ENCODE assay signal across 32 cellular contexts in the genomic region with DNA sequence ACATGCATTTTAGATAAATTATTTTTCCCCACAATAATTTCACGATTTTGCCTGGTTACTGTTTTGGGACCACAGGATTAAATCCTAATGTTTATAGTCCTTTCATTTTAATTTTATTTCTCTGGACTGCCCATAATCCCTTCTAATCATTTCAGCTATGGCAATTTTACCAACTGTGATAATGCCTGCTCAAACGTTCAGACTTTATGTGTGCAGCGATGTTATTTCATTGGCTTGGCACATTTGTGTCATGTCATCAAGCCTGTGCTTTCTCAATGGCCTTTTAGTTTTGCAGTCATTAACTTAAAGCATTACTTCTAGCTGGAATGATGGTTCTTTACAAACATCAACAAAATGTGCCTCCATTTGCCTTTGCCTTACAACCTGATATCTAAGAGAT.
"Had no signal": no experiment of that assay in that cellular context is flagged by ENCODE, and none has a peak within 500 bp of the region (broad histone marks: within the 10 kb centered on the region; RNA-seq: fewer than 3 reads in every experiment).

No MANE protein-coding gene starts in this region.

- H3K27ac ChIP-seq: adrenal gland, ascending aorta, body of pancreas, brain microvascular endothelial cell, breast epithelium, cardiac muscle cell had no signal

- H3K36me3 ChIP-seq: adrenal gland, ascending aorta, brain microvascular endothelial cell, breast epithelium, cardiac muscle cell had no signal

- H3K4me3 ChIP-seq: adrenal gland, ascending aorta, body of pancreas, breast epithelium, cardiac muscle cell had no signal

- DNase-seq: activated effector memory CD4-positive, alpha-beta T cell treated with anti-CD3 and anti-CD28 coated beads, Interleukin-2, amount 50 U/mL, for 16 hours; activated effector memory CD4-positive, alpha-beta T cell treated with Interleukin-2 at 50 U/mL for 16 hours; activated gamma-delta T cell; activated gamma-delta T cell treated with Interleukin-2 at 50 U/mL for 16 hours; activated naive CD4-positive, alpha-beta T cell; activated naive CD4-positive, alpha-beta T cell treated with anti-CD3 and anti-CD28 coated beads for 36 hours; activated naive CD4-positive, alpha-beta T cell treated with anti-CD3 and anti-CD28 coated beads, Interleukin-2, amount 10 ng/mL, durations not matched to agents 7 days and 5 days; activated naive CD4-positive, alpha-beta T cell treated with anti-CD3 and anti-CD28 coated beads, Interleukin-2, amount 50 U/mL, for 16 hours; activated naive CD4-positive, alpha-beta T cell treated with Interleukin-2 at 50 U/mL for 16 hours; activated naive CD8-positive, alpha-beta T cell treated with anti-CD3 and anti-CD28 coated beads for 36 hours; activated naive CD8-positive, alpha-beta T cell treated with anti-CD3 and anti-CD28 coated beads, Interleukin-2, amount 10 ng/mL, durations not matched to agents 7 days and 5 days; activated naive CD8-positive, alpha-beta T cell treated with anti-CD3 and anti-CD28 coated beads, Interleukin-2, amount 50 U/mL, for 24 hours; activated T-cell treated with anti-CD3 and anti-CD28 coated beads, Interleukin-2, amount 50 U/mL, for 1 hour; activated T-cell treated with anti-CD3 and anti-CD28 coated beads, Interleukin-2, amount 50 U/mL, for 24 hours; activated T-cell treated with anti-CD3 and anti-CD28 coated beads, Interleukin-2, amount 50 U/mL, for 4 hours; activated T-cell treated with anti-CD3 and anti-CD28 coated beads, Interleukin-2, amount 50 U/mL, for 48 hours; activated T-cell treated with anti-CD3 and anti-CD28 coated beads, Interleukin-2, amount 50 U/mL, for 72 hours; adrenal gland; amniotic stem cell; amygdala; anterior cingulate cortex; aorta; body of pancreas; brain microvascular endothelial cell; caudate nucleus; central memory CD4-positive, alpha-beta T cell; cerebellar nuclear complex had no signal

- H3K9me3 ChIP-seq: adrenal gland, ascending aorta, body of pancreas, breast epithelium had no signal

- ATAC-seq: activated naive CD4-positive, alpha-beta T cell treated with anti-CD3 and anti-CD28 coated beads, Interleukin-2, amount 50 U/mL, for 72 hours; activated naive CD8-positive, alpha-beta T cell treated with anti-CD3 and anti-CD28 coated beads, Interleukin-2, amount 50 U/mL, for 24 hours; activated T-cell treated with anti-CD3 and anti-CD28 coated beads, Interleukin-2, amount 50 U/mL, for 4 hours; activated T-cell treated with anti-CD3 and anti-CD28 coated beads, Interleukin-2, amount 50 U/mL, for 72 hours; activated T-helper 17 cell treated with anti-CD3 and anti-CD28 coated beads, Interleukin-2, amount 50 U/mL, for 72 hours; body of pancreas had no signal

- H3K27me3 ChIP-seq: adrenal gland, ascending aorta, body of pancreas, brain microvascular endothelial cell, breast epithelium, cardiac muscle cell had no signal

- H3K4me1 ChIP-seq: adrenal gland, ascending aorta, body of pancreas, breast epithelium had no signal
